24 cellular contexts compared by ENCODE assay signal in the genomic region with DNA sequence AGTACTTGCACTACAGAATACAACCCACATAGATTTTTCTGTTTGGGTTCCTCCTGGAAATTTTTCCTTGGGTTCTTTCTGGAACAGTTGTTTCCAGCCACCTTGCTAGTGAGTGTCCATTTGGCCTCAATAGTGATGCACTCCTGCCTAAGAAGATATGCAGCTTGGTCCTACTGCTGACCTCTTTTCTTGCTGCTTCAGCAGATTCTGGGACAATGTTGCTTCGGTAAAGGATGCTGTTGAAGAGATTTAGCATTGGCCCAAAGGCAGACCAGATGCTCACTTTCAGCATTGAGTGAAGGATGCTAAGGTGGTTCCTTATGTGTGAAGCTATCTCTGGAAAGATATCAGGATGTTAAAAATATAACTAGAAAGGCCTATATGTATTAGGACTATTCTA.
DNase-seq lines count a peak whose midpoint lies in the region; ATAC-seq, FAIRE-seq and TF ChIP-seq lines count a peak whose summit lies in the region.
"Had no signal": no experiment of that assay in that cellular context is flagged by ENCODE, and none has a peak within 500 bp of the region (broad histone marks: within the 10 kb centered on the region; RNA-seq: fewer than 3 reads in every experiment).

No MANE protein-coding gene starts in this region.

- TF ChIP-seq RAD21 in HepG2 (CRISPR knock-in tag; IDR thresholded peaks at IDR 0.05) (no peak), K562 (CRISPR knock-in tag; conservative IDR thresholded peaks at IDR 0.05 in 1 of 2, IDR thresholded peaks at IDR 0.05 in 1 of 2) (no peak)

- TF ChIP-seq CTCF in HepG2 (CRISPR knock-in tag; IDR thresholded peaks at IDR 0.05) = no peak
- TF ChIP-seq CTCF in right lobe of liver (IDR thresholded peaks at IDR 0.05) = no peak
- TF ChIP-seq CTCF in K562 (IDR thresholded peaks at IDR 0.05 in 2 of 3, conservative IDR thresholded peaks at IDR 0.05 in 1 of 3; ENCODE audit: insufficient read depth in 2 of 3, low read depth in 1 of 3, low read length in 3 of 3) = no peak

- TF ChIP-seq EP300 in HepG2 (IDR thresholded peaks at IDR 0.05; ENCODE audit: low read depth in 2 of 2, low read length in 2 of 2) (no peak), HepG2 (CRISPR knock-in tag; IDR thresholded peaks at IDR 0.05; ENCODE audit: borderline replicate concordance) (no peak), K562 (IDR thresholded peaks at IDR 0.05; ENCODE audit: low read length) (no peak)

- H4K20me1 ChIP-seq in HepG2 (ENCODE audit: insufficient read depth, low read length) (no peaks in the 10 kb centered on the region), K562 (replicated peaks; ENCODE audit: control insufficient read depth, insufficient read depth, low read length) (no peaks in the 10 kb centered on the region)
- H4K20me1 ChIP-seq: BLaER1 had no signal

- H3K9me1 ChIP-seq in K562 (ENCODE audit: control insufficient read depth, insufficient read depth, low read length) = no peaks in the 10 kb centered on the region

- no peaks in the 10 kb centered on the region for H3K27me3 ChIP-seq in HepG2 (ENCODE audit: control insufficient read depth in 1 of 2, insufficient read depth in 2 of 2, low read length in 2 of 2)
- H3K27me3 ChIP-seq in right lobe of liver = no peaks in the 10 kb centered on the region
- H3K27me3 ChIP-seq in K562 (ENCODE audit: control insufficient read depth in 2 of 2, insufficient read depth in 2 of 2, low read length in 2 of 2) = no peaks in the 10 kb centered on the region
- H3K27me3 ChIP-seq: BE2C, BLaER1 had no signal

- H3K4me1 ChIP-seq in HepG2 (ENCODE audit: insufficient read depth, low read length) (peaks cover 17% of the 10 kb centered on the region), right lobe of liver (no peaks in the 10 kb centered on the region), K562 (replicated peaks in 1 of 2; ENCODE audit: control insufficient read depth in 2 of 2, insufficient read depth in 2 of 2, low read length in 2 of 2) (no peaks in the 10 kb centered on the region)
- H3K4me1 ChIP-seq: BLaER1 had no signal

- H3K4me2 ChIP-seq in HepG2 (ENCODE audit: low read depth, low read length) (no peak overlapping the region), K562 (ENCODE audit: insufficient read depth, low read length) (no peak overlapping the region)
- H3K4me2 ChIP-seq: BLaER1 had no signal

- H3K9me3 ChIP-seq in HepG2 (ENCODE audit: low read length) (no peaks in the 10 kb centered on the region), right lobe of liver (no peaks in the 10 kb centered on the region), K562 (replicated peaks; ENCODE audit: control insufficient read depth, insufficient read depth, low read depth, low read length) (no peaks in the 10 kb centered on the region)
- H3K9me3 ChIP-seq: BE2C, BLaER1 had no signal

- no peak overlapping the region for H3K4me3 ChIP-seq in HepG2 (replicated peaks in 1 of 3; ENCODE audit: insufficient read depth in 1 of 3, low read depth in 2 of 3, low read length in 3 of 3)
- H3K4me3 ChIP-seq in right lobe of liver = no peak overlapping the region
- H3K4me3 ChIP-seq in K562 = no peak overlapping the region
- H3K4me3 ChIP-seq: BLaER1, GM12878 had no signal

- DNase-seq in HepG2 (ENCODE audit: low spot score) (no peak), right lobe of liver (no peak), K562 (ENCODE audit: extremely low read depth in 1 of 4, low spot score in 3 of 4) (no peak), sciatic nerve (ENCODE audit: low spot score) (no peak), GM19239 (ENCODE audit: insufficient read length, low spot score) (no peak)
- DNase-seq: ACHN; BE2C; C1 segment of cervical spinal cord; CD4-positive, alpha-beta memory T cell; CD4-positive, CD25-positive, alpha-beta regulatory T cell; CD8-positive, alpha-beta memory T cell; COR-L47; DMS 273 treated with DMSO at 0.1 percent for 48 hours; DMS153; DMS53; DMS79; DND-41; EL; GDM1 had no signal

- CTCF ChIA-PET in HepG2 (lab: Yijun Ruan, JAX; ENCODE audit: low intra/inter-chr PET ratio, low total read pairs) = no interaction called here
- CTCF ChIA-PET in K562 (lab: Yijun Ruan, JAX; ENCODE audit: low intra/inter-chr PET ratio) = no interaction called here

- H3K79me2 ChIP-seq in HepG2 (ENCODE audit: insufficient read depth, low read length) (no peaks in the 10 kb centered on the region), K562 (ENCODE audit: control insufficient read depth, insufficient read depth, low read length) (no peaks in the 10 kb centered on the region)

- no TSS peak for BruUV-seq in HepG2 (replicated peaks; lab: Mats Ljungman, UMichigan)
- BruUV-seq in K562 (replicated peaks; lab: Mats Ljungman, UMichigan) = no TSS peak

- no peaks in the 10 kb centered on the region for H3K36me3 ChIP-seq in HepG2 (replicated peaks in 1 of 2; ENCODE audit: control insufficient read depth in 1 of 2, insufficient read depth in 2 of 2, low read length in 2 of 2)
- H3K36me3 ChIP-seq in right lobe of liver = no peaks in the 10 kb centered on the region
- H3K36me3 ChIP-seq in K562 (ENCODE audit: control insufficient read depth, insufficient read depth, low read length) = no peaks in the 10 kb centered on the region
- H3K36me3 ChIP-seq: BE2C, BLaER1 had no signal

- POLR2A ChIA-PET in HepG2 (lab: Yijun Ruan, JAX) = no interaction called here
- POLR2A ChIA-PET in K562 (lab: Yijun Ruan, JAX) = no interaction called here

- no peak for ATAC-seq in HepG2
- ATAC-seq in right lobe of liver = no peak
- ATAC-seq in K562 = no peak
- no peak for ATAC-seq in sciatic nerve
- ATAC-seq: GM12878 had no signal

- H2AFZ ChIP-seq in HepG2 (ENCODE audit: low read length) (no peak overlapping the region), K562 (ENCODE audit: low read depth, low read length) (no peak overlapping the region)

- H3K9ac ChIP-seq in HepG2 (ENCODE audit: insufficient read depth, low read depth, low read length) (no peak overlapping the region), K562 (ENCODE audit: insufficient read depth in 1 of 2, low read depth in 2 of 2, low read length in 2 of 2) (no peak overlapping the region)
- H3K9ac ChIP-seq: BLaER1 had no signal

- intact Hi-C loops in HepG2 (cut with micrococcal nuclease; ENCODE audit: unreplicated experiment) (no loop called here), right lobe of liver (cut with DNase I) (no loop called here), K562 (cut with micrococcal nuclease) (no loop called here), sciatic nerve (cut with DNase I) (no loop called here)

- TF ChIP-seq POLR2A in HepG2 (IDR thresholded peaks at IDR 0.05; ENCODE audit: insufficient read depth in 1 of 2, low read depth in 2 of 2, low read length in 2 of 2) (no peak), right lobe of liver (IDR thresholded peaks at IDR 0.05) (no peak), K562 (conservative IDR thresholded peaks at IDR 0.05) (no peak)

- FAIRE-seq in HepG2 (lab: Jason Lieb, UNC) = no peak
- FAIRE-seq in K562 (lab: Jason Lieb, UNC) = no peak
- FAIRE-seq in GM19239 (lab: Jason Lieb, UNC) = no peak
- FAIRE-seq: GM12878, GM12892, GM18507 had no signal

- no peak overlapping the region for H3K27ac ChIP-seq in HepG2 (ENCODE audit: extremely low read length, insufficient read depth, low read length)
- H3K27ac ChIP-seq in right lobe of liver = no peak overlapping the region
- no peak overlapping the region for H3K27ac ChIP-seq in K562 (ENCODE audit: extremely low read depth, low read depth, low read length)
- H3K27ac ChIP-seq: 22Rv1, BLaER1 had no signal

- 59% methylated on average over 1 of the region's 1 CpG for WGBS in HepG2 (ENCODE audit: low lambda C conversion rate)
- 31% methylated on average over 1 of the region's 1 CpG for WGBS in right lobe of liver (ENCODE audit: insufficient coverage, low coverage, low lambda C conversion rate, missing lambda C conversion rate)
- WGBS in K562 (ENCODE audit: insufficient coverage, low coverage, missing lambda C conversion rate) = 0% methylated on average over 1 of the region's 1 CpG

- in situ Hi-C loops in HepG2 (cut with HindIII; ENCODE audit: extremely low pct_ligation_motif_present, low pct_unique_long_range_greater_than_20kb) = no loop called here
- in situ Hi-C loops in K562 (cut with MboI) = no loop called here

TF ChIP-seq in HepG2, 621 proteins besides CTCF, POLR2A, EP300 and RAD21 (continues in another document):
- TF ChIP-seq MAFK (conservative IDR thresholded peaks at IDR 0.05 in 1 of 2, IDR thresholded peaks at IDR 0.05 in 1 of 2; ENCODE audit: low read length in 2 of 2) = peak; percentile 67 to 75

TF ChIP-seq in K562, 482 proteins besides CTCF, POLR2A, EP300 and RAD21:
- TF ChIP-seq C11orf30 (IDR thresholded peaks at IDR 0.05; ENCODE audit: low read depth) (peak; percentile 21; the same call in 1 of the 2 replicates), ZNF316 (IDR thresholded peaks at IDR 0.05) (0 out of 2 replicates have a peak, but pooled peaks have one; percentile 7), MAFG (tag; conservative IDR thresholded peaks at IDR 0.05) (no peak)
